Comparison of ENCODE assay signal across 26 cellular contexts in the genomic region with DNA sequence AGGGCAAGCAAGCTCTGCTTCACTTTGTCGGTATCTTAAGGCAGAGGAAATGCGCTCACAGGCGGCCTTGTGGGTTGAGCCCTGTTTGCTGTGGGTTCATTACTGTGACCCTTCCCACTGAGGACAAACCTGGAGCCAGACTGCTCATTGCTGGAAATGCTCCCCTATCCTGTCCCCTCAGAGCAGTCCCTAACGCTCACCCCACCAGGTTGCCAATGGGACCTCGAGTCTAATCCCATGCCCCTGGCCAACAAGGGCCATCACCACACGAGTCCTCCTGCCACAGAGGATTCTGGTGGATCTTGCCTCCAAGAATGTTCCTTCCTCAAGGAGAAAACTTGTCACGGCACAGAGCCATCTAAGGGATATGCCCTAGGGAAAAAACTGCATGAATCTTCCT. TPM values are rescaled to one million over a fixed set of nuclear protein-coding genes. Genes with fewer than 3 reads are reported as not detected.
DNase-seq lines count a peak whose midpoint lies in the region; TF ChIP-seq lines count a peak whose summit lies in the region.
"Had no signal": no experiment of that assay in that cellular context is flagged by ENCODE, and none has a peak within 500 bp of the region (broad histone marks: within the 10 kb centered on the region; RNA-seq: fewer than 3 reads in every experiment).

No MANE protein-coding gene starts in this region.

- H3K9ac ChIP-seq in BLaER1 treated with 17β-estradiol and CSF1 and Interleukin-3, amounts not matched to agents 10 nM and 100 nM = peak overlapping the region in 9 of 11 experiments; percentile 23 to 66 (median 38); a peak in 13 of 22 replicates
- H3K9ac ChIP-seq in H9 (ENCODE audit: extremely low read depth, insufficient read length, low read length) (no peak overlapping the region), mammary epithelial cell (ENCODE audit: insufficient read depth, low read length) (no peak overlapping the region)
- H3K9ac ChIP-seq: parathyroid adenoma had no signal

- no peak overlapping the region for H4K8ac ChIP-seq in H9 (replicated peaks; ENCODE audit: insufficient read length, low read depth, low read length)

- H3K4me3 Mint-ChIP-seq in H9 (no peak overlapping the region), osteocyte (ENCODE audit: unreplicated experiment) (no peak overlapping the region)
- H3K4me3 Mint-ChIP-seq: activated CD4-positive, alpha-beta T cell treated with anti-CD3 and anti-CD28 coated beads, Interleukin-2, amount 10 ng/mL, durations not matched to agents 24 days and 14 days; central memory CD8-positive, alpha-beta T cell; nephron progenitor cell had no signal

- H3K27me3 ChIP-seq in BLaER1 treated with 17β-estradiol and CSF1 and Interleukin-3, amounts not matched to agents 10 nM and 100 nM = no peaks in the 10 kb centered on the region
- H3K27me3 ChIP-seq in H9 (ENCODE audit: insufficient read depth, low read length) (no peaks in the 10 kb centered on the region), mammary epithelial cell (ENCODE audit: insufficient read depth, low read length) (no peaks in the 10 kb centered on the region)
- H3K27me3 ChIP-seq: gastroesophageal sphincter, Peyer's patch, SJCRH30, transverse colon had no signal

- no peak overlapping the region for H3T11ph ChIP-seq in H9 (ENCODE audit: low read length)

- no peak overlapping the region for H2AFZ ChIP-seq in H9 (ENCODE audit: low read length)
- H2AFZ ChIP-seq in mammary epithelial cell (ENCODE audit: low read depth, low read length) = no peak overlapping the region
- H2AFZ ChIP-seq: parathyroid adenoma had no signal

- no peak overlapping the region for H4K91ac ChIP-seq in H9 (ENCODE audit: insufficient read length, low read depth, low read length)

- H3K23me2 ChIP-seq in H9 (ENCODE audit: insufficient read length, low read depth, low read length, poor library complexity, severe bottlenecking) = no peaks in the 10 kb centered on the region

- H3K4me2 ChIP-seq in BLaER1 treated with 17β-estradiol and CSF1 and Interleukin-3, amounts not matched to agents 10 nM and 100 nM = peak overlapping the region; percentile 15 to 90 (median 79)
- H3K4me2 ChIP-seq in H9 (ENCODE audit: insufficient read depth, insufficient read length, low read length) (no peak overlapping the region), mammary epithelial cell (ENCODE audit: insufficient read depth, low read depth, low read length) (peak overlapping the region; percentile 49)

- H3K79me2 ChIP-seq in H9 (ENCODE audit: insufficient read depth, low read length) (no peaks in the 10 kb centered on the region), mammary epithelial cell (ENCODE audit: insufficient read depth, low read length) (peaks cover 72% of the 10 kb centered on the region)

- no peak overlapping the region for H2BK12ac ChIP-seq in H9 (ENCODE audit: insufficient read length, low read depth, low read length)

- H2BK20ac ChIP-seq in H9 (ENCODE audit: low read depth, low read length, poor library complexity, severe bottlenecking) = no peak overlapping the region

- no peak overlapping the region; the same call in 1 of the 2 replicates for H3K14ac ChIP-seq in H9 (ENCODE audit: insufficient read depth, low read length)

- H3K9me3 ChIP-seq in BLaER1 treated with 17β-estradiol and CSF1 and Interleukin-3, amounts not matched to agents 10 nM and 100 nM (replicated peaks in 1 of 11) = no peaks in the 10 kb centered on the region
- H3K9me3 ChIP-seq in H9 (ENCODE audit: control insufficient read depth, low read depth, low read length) (no peaks in the 10 kb centered on the region), mammary epithelial cell (replicated peaks; ENCODE audit: insufficient read depth, low read length) (no peaks in the 10 kb centered on the region)
- H3K9me3 ChIP-seq: gastroesophageal sphincter, Peyer's patch, SJCRH30, transverse colon had no signal

- H3K4me1 Mint-ChIP-seq in H9 (peaks cover 9 to 10% of the 10 kb centered on the region in 2 experiments), osteocyte (ENCODE audit: unreplicated experiment) (peaks cover 38% of the 10 kb centered on the region)

- H3K36me3 Mint-ChIP-seq in H9 (ENCODE audit: insufficient read depth in 1 of 3, low read depth in 3 of 3) = peaks cover 6 to 29% (median 22%) of the 10 kb centered on the region in 3 experiments; a peak in 6 of 7 replicates
- H3K36me3 Mint-ChIP-seq in osteocyte (ENCODE audit: unreplicated experiment) = peaks cover 20% of the 10 kb centered on the region

- WGBS in H9 (ENCODE audit: extremely low coverage, insufficient read length, low lambda C conversion rate) = no CpG with 5 or more reads among the region's 7 CpGs
- 85% methylated on average over 4 of the region's 7 CpGs for WGBS in mammary epithelial cell (ENCODE audit: low coverage, missing lambda C conversion rate)

- dilution Hi-C loops in mammary epithelial cell (cut with HindIII; ENCODE audit: low sequenced_read_pairs) = no loop called here

- TF ChIP-seq CTCF in H9 (conservative IDR thresholded peaks at IDR 0.05) (no peak), mammary epithelial cell (conservative IDR thresholded peaks at IDR 0.05 in 1 of 2, IDR thresholded peaks at IDR 0.05 in 1 of 2; ENCODE audit: extremely low read depth in 1 of 2, insufficient read depth in 1 of 2, low read depth in 1 of 2, low read length in 2 of 2) (no peak), osteocyte (IDR thresholded peaks at IDR 0.05) (no peak)

- H2AK5ac ChIP-seq in H9 (ENCODE audit: insufficient read length, low read length) = no peak overlapping the region

- H3K18ac ChIP-seq in H9 (ENCODE audit: insufficient read length, low read depth, low read length) = no peak overlapping the region

- no peak overlapping the region for H3K4ac ChIP-seq in H9 (ENCODE audit: low read depth, low read length)

- H2BK120ac ChIP-seq in H9 (ENCODE audit: low read depth, low read length, poor library complexity, severe bottlenecking) = no peak overlapping the region

- in situ Hi-C loops in mammary epithelial cell (cut with MboI; ENCODE audit: low sequenced_read_pairs in 2 of 2) = no loop called here

- H3K56ac ChIP-seq in H9 (ENCODE audit: insufficient read length, low read depth, low read length) = no peak overlapping the region

- no peak overlapping the region for H2BK5ac ChIP-seq in H9 (ENCODE audit: insufficient read length, low read length)

- no peak overlapping the region for H2BK15ac ChIP-seq in H9 (ENCODE audit: low read depth, low read length)

- H4K5ac ChIP-seq in H9 (ENCODE audit: insufficient read length, low read depth, low read length) = no peak overlapping the region

- no peak for DNase-seq in H9
- no peak for DNase-seq in mammary epithelial cell
- no peak for DNase-seq in osteocyte (ENCODE audit: extremely low spot score, unreplicated experiment)
- no peak for DNase-seq in midbrain (lab: John Stamatoyannopoulos, UW)
- DNase-seq in GM03348 (ENCODE audit: low spot score) = no peak
- no peak for DNase-seq in stimulated activated CD4-positive, alpha-beta T cell treated with anti-CD3 and anti-CD28 coated beads, Interleukin-1b, Interleukin-23, amount 100 ng/mL, for 48 hours
- no peak for DNase-seq in EL
- DNase-seq: activated CD4-positive, alpha-beta T cell treated with anti-CD3 and anti-CD28 coated beads, Interleukin-2, amount 10 ng/mL, durations not matched to agents 24 days and 14 days; activated gamma-delta T cell treated with Interleukin-2 at 50 U/mL for 16 hours; COR-L47; hippocampal formation; IMR-90; NCI-H1048; NCI-H2107; NCI-H345; NCI-H69; nephron progenitor cell; Peyer's patch; SJCRH30; stimulated activated CD4-positive, alpha-beta T cell treated with anti-CD3 and anti-CD28 coated beads, Interleukin-2, amount 100 ng/mL, for 48 hours; T1000; transverse colon had no signal

- CTCF ChIA-PET in mammary epithelial cell (lab: Charles Lee; ENCODE audit: low non-redundant PET) = no interaction called here

- H3K27ac ChIP-seq in BLaER1 treated with 17β-estradiol and CSF1 and Interleukin-3, amounts not matched to agents 10 nM and 100 nM = peak overlapping the region in 9 of 11 experiments; percentile 10 to 86 (median 67); a peak in 15 of 22 replicates
- no peak overlapping the region for H3K27ac ChIP-seq in H9 (ENCODE audit: insufficient read length, low read depth, low read length)
- peak overlapping the region; percentile 34 for H3K27ac ChIP-seq in mammary epithelial cell (ENCODE audit: insufficient read depth, low read depth, low read length)
- H3K27ac ChIP-seq: parathyroid adenoma, Peyer's patch, SJCRH30, transverse colon had no signal

- H3K23ac ChIP-seq in H9 (ENCODE audit: insufficient read length, low read depth, low read length) = no peak overlapping the region

- peak overlapping the region; percentile 16 to 89 (median 40); a peak in 2 of 7 replicates for H3K27ac Mint-ChIP-seq in H9
- peak overlapping the region; percentile 45 for H3K27ac Mint-ChIP-seq in osteocyte (ENCODE audit: unreplicated experiment)
- H3K27ac Mint-ChIP-seq: activated CD4-positive, alpha-beta T cell treated with anti-CD3 and anti-CD28 coated beads, Interleukin-2, amount 10 ng/mL, durations not matched to agents 24 days and 14 days; nephron progenitor cell had no signal

- H3K9me3 Mint-ChIP-seq in H9 (no peaks in the 10 kb centered on the region), osteocyte (ENCODE audit: unreplicated experiment) (no peaks in the 10 kb centered on the region)
- H3K9me3 Mint-ChIP-seq: activated CD4-positive, alpha-beta T cell treated with anti-CD3 and anti-CD28 coated beads, Interleukin-2, amount 10 ng/mL, durations not matched to agents 24 days and 14 days; central memory CD8-positive, alpha-beta T cell; nephron progenitor cell had no signal

- H3K4me3 ChIP-seq in BLaER1 treated with 17β-estradiol and CSF1 and Interleukin-3, amounts not matched to agents 10 nM and 100 nM = no peak overlapping the region
- no peak overlapping the region for H3K4me3 ChIP-seq in mammary epithelial cell (replicated peaks in 1 of 3; ENCODE audit: insufficient read depth in 1 of 3, low read depth in 2 of 3, low read length in 3 of 3)
- H3K4me3 ChIP-seq: gastroesophageal sphincter, Peyer's patch, SJCRH30, transverse colon had no signal

- H3K36me3 ChIP-seq in BLaER1 treated with 17β-estradiol and CSF1 and Interleukin-3, amounts not matched to agents 10 nM and 100 nM = peaks cover 55 to 98% (median 88%) of the 10 kb centered on the region in 11 experiments
- H3K36me3 ChIP-seq in mammary epithelial cell (ENCODE audit: insufficient read depth, low read length) = peaks cover 11% of the 10 kb centered on the region
- H3K36me3 ChIP-seq: transverse colon had no signal

- H3K4me1 ChIP-seq in BLaER1 treated with 17β-estradiol and CSF1 and Interleukin-3, amounts not matched to agents 10 nM and 100 nM = peaks cover 22 to 78% (median 48%) of the 10 kb centered on the region in 10 experiments
- H3K4me1 ChIP-seq in H9 (ENCODE audit: insufficient read depth, low read length) (no peaks in the 10 kb centered on the region), mammary epithelial cell (ENCODE audit: insufficient read depth, low read length) (peaks cover 18% of the 10 kb centered on the region)
- H3K4me1 ChIP-seq: parathyroid adenoma, Peyer's patch, SJCRH30 had no signal

- no peaks in the 10 kb centered on the region for H3K79me1 ChIP-seq in H9 (ENCODE audit: insufficient read depth, low read depth, low read length, poor library complexity, severe bottlenecking)

- intact Hi-C loops in mammary epithelial cell (cut with micrococcal nuclease) = loop anchor here (2.0 kb wide), 1 partner anchor 51 kb away; no protein-coding TSS in a partner anchor

- H3K27me3 Mint-ChIP-seq in H9 (ENCODE audit: low read depth) = no peaks in the 10 kb centered on the region
- H3K27me3 Mint-ChIP-seq in osteocyte (ENCODE audit: unreplicated experiment) = no peaks in the 10 kb centered on the region
- H3K27me3 Mint-ChIP-seq: activated CD4-positive, alpha-beta T cell treated with anti-CD3 and anti-CD28 coated beads, Interleukin-2, amount 10 ng/mL, durations not matched to agents 24 days and 14 days; central memory CD8-positive, alpha-beta T cell had no signal

- peaks cover 15 to 84% (median 36%) of the 10 kb centered on the region in 11 experiments; a peak in 18 of 22 replicates for H4K20me1 ChIP-seq in BLaER1 treated with 17β-estradiol and CSF1 and Interleukin-3, amounts not matched to agents 10 nM and 100 nM
- no peaks in the 10 kb centered on the region for H4K20me1 ChIP-seq in H9 (ENCODE audit: control insufficient read depth, insufficient read depth, insufficient read length)
- no peaks in the 10 kb centered on the region for H4K20me1 ChIP-seq in mammary epithelial cell (ENCODE audit: insufficient read depth, low read length)

- BruUV-seq in mammary epithelial cell (replicated peaks; lab: Mats Ljungman, UMichigan) = no TSS peak

RNA-seq across cellular contexts. Expression of a gene that starts 14.6 kb away (rescaled TPM):
- 10.7 and 12.9 TPM in 2 replicates for total RNA-seq in H9 (2021)
- total RNA-seq in mammary epithelial cell = 10 to 100 TPM; 13.4 to 25.0 TPM
- polyA plus RNA-seq in mammary epithelial cell = 25.2 TPM
- polyA minus RNA-seq in mammary epithelial cell = 48.0 TPM
- 6.4 and 7.4 TPM in 2 replicates for total RNA-seq in osteocyte

Comparison
In these comparisons a context has a peak if more than half of its experiments do, and no peak if none do; other contexts are left out.
1. H3K9ac ChIP-seq: peak in BLaER1 treated with 17β-estradiol and CSF1 and Interleukin-3, amounts not matched to agents 10 nM and 100 nM (9 of 11); none in H9 (single experiment) and mammary epithelial cell (single experiment).